In genomic region chr20:63765918-63766317, GRCh38 we compare ENCODE assay signal across 7 cellular contexts.
"Had no signal": no experiment of that assay in that cellular context is flagged by ENCODE, and none has a peak within 500 bp of the region (broad histone marks: within the 10 kb centered on the region; RNA-seq: fewer than 3 reads in every experiment).

No MANE protein-coding gene starts in this region.

- H3K9me3 Mint-ChIP-seq: HFFc6 had no signal

- H3K4me3 Mint-ChIP-seq: HFFc6 had no signal

- H3K9me3 ChIP-seq: HAP-1 had no signal

- H3K4me3 ChIP-seq: GM23248, HAP-1 had no signal

- DNase-seq: GM23248, GOT3, HFFc6, IMR-90 had no signal

- H3K27ac ChIP-seq: GM23248, HL-60 had no signal

- H3K36me3 ChIP-seq: HAP-1 had no signal

- H3K27ac Mint-ChIP-seq: HFFc6 had no signal

- H2AFZ ChIP-seq: GM23248 had no signal

- H3K4me1 ChIP-seq: HAP-1 had no signal

- ATAC-seq: HCT116 had no signal
